ENCODE assay signal across 11 cellular contexts in the genomic region with DNA sequence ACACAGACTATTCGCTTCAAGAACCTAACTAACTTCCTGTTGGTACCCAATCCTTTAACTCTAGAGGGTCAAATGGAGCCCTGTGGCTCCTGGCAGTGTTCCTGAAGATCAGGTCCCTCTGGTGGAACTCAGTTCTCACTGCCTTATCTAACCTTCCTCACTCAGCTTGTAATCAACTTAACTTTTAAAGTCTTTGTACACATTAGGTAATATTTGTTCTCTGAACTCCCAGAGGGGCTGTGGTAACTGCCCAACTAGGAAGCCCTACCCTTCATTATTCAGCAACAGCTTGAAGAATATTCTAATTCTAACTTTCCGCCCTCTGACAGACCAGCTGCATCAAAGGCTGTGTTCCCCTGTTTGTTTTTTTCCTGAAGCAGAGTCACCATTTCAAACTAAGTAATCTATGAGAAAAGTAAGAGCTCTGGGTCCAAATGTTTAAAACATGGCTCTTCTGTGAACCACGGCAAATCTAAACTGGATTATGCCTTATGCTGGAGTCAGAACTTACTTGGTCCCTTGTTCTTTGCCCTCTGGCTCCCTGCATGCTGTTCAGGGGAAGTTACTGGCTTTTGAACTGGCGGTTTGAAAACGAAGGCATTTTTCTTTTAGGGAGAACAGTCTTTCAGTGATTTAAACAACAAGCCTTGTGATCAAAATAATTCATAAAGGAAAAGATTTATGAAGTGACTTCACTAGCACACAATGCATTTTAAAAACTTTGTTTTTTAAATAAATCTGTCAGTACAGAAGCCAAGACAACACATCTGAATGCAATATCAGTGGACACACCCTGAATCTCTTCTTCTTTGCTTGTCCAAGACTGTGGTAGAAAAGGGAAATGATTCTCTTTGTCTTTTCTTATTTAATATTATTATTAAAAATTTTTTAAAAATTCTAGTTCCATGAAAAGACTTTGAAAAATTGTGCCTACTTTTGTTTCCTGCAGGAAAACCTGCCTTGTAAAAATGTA.
DNase-seq lines count a peak whose midpoint lies in the region; ATAC-seq, FAIRE-seq and TF ChIP-seq lines count a peak whose summit lies in the region.
"Had no signal": no experiment of that assay in that cellular context is flagged by ENCODE, and none has a peak within 500 bp of the region (broad histone marks: within the 10 kb centered on the region; RNA-seq: fewer than 3 reads in every experiment).

No MANE protein-coding gene starts in this region.

- intact Hi-C loops in gastrocnemius medialis (cut with DNase I; ENCODE audit: low total_unique reads), result no loop called here
- intact Hi-C loops in adrenal gland (cut with DNase I), result no loop called here
- intact Hi-C loops in activated CD8-positive, alpha-beta T cell treated with anti-CD3 and anti-CD28 coated beads for 36 hours (cut with micrococcal nuclease), result no loop called here

- POLR2A ChIA-PET in activated CD8-positive, alpha-beta T cell treated with anti-CD3 and anti-CD28 coated beads for 36 hours (lab: Charles Lee), result no interaction called here

- in situ Hi-C loops in gastrocnemius medialis (cut with MboI; ENCODE audit: low sequenced_read_pairs in 4 of 4), result no loop called here

- no peak for TF ChIP-seq CTCF in brain (conservative IDR thresholded peaks at IDR 0.05)
- no peak for TF ChIP-seq CTCF in keratinocyte (optimal IDR thresholded peaks at IDR 0.05 in 1 of 3, IDR thresholded peaks at IDR 0.05 in 1 of 3, conservative IDR thresholded peaks at IDR 0.05 in 1 of 3; ENCODE audit: extremely low read depth in 1 of 3, insufficient read depth in 2 of 3, low read length in 3 of 3)
- TF ChIP-seq CTCF in gastrocnemius medialis (IDR thresholded peaks at IDR 0.05 in 4 of 5, conservative IDR thresholded peaks at IDR 0.05 in 1 of 5), result no peak
- TF ChIP-seq CTCF in adrenal gland (IDR thresholded peaks at IDR 0.05), result no peak
- TF ChIP-seq CTCF in activated CD8-positive, alpha-beta T cell treated with anti-CD3 and anti-CD28 coated beads for 36 hours (IDR thresholded peaks at IDR 0.05), result no peak

- no peaks in the 10 kb centered on the region for H3K9me3 ChIP-seq in keratinocyte (ENCODE audit: control insufficient read depth, low read depth, low read length)
- no peaks in the 10 kb centered on the region for H3K9me3 ChIP-seq in gastrocnemius medialis
- no peaks in the 10 kb centered on the region for H3K9me3 ChIP-seq in adrenal gland (replicated peaks in 1 of 3)

- WGBS in adrenal gland, 4 donors, result 71 to 75% (median 72%) methylated on average over 5 of the region's 5 CpGs

- no peaks in the 10 kb centered on the region for H3K27me3 ChIP-seq in keratinocyte (ENCODE audit: control insufficient read depth, extremely low read depth, insufficient read depth, low read length)
- no peaks in the 10 kb centered on the region for H3K27me3 ChIP-seq in gastrocnemius medialis
- no peaks in the 10 kb centered on the region for H3K27me3 ChIP-seq in adrenal gland

- peak overlapping the region; percentile 8 for H2AFZ ChIP-seq in keratinocyte (ENCODE audit: control insufficient read depth, low read length)

- H3K27ac ChIP-seq in keratinocyte (ENCODE audit: control insufficient read depth, insufficient read depth, low read length), result no peak overlapping the region
- H3K27ac ChIP-seq in gastrocnemius medialis, result peak overlapping the region; percentile 65 to 76 (median 68)
- peak overlapping the region in 1 of 5 donors; percentile 2 for H3K27ac ChIP-seq in adrenal gland

- H3K4me2 ChIP-seq in keratinocyte (ENCODE audit: control insufficient read depth, extremely low read depth, insufficient read depth, low read depth, low read length), result no peak overlapping the region

- no peak overlapping the region for H3K4me3 ChIP-seq in keratinocyte (ENCODE audit: control insufficient read depth in 2 of 3, extremely low read depth in 1 of 3, insufficient read depth in 2 of 3, low read depth in 1 of 3, low read length in 3 of 3)
- peak overlapping the region in 1 of 4 donors; percentile 8 for H3K4me3 ChIP-seq in gastrocnemius medialis
- H3K4me3 ChIP-seq in adrenal gland, result peak overlapping the region in 1 of 4 donors; percentile 43

- no peaks in the 10 kb centered on the region for H3K9me1 ChIP-seq in keratinocyte (ENCODE audit: control insufficient read depth, extremely low read depth, insufficient read depth, low read length)

- dilution Hi-C loops in keratinocyte (cut with MboI; ENCODE audit: extremely low pct_ligation_motif_present, low sequenced_read_pairs), result no loop called here

- peak; percentile 88 to 89 for ATAC-seq in gastrocnemius medialis
- no peak for ATAC-seq in activated CD8-positive, alpha-beta T cell treated with anti-CD3 and anti-CD28 coated beads for 36 hours

- H3K27me3 Mint-ChIP-seq in brain, result no peaks in the 10 kb centered on the region
- H3K27me3 Mint-ChIP-seq in activated CD8-positive, alpha-beta T cell treated with anti-CD3 and anti-CD28 coated beads for 36 hours, result no peaks in the 10 kb centered on the region

- CTCF ChIA-PET in activated CD8-positive, alpha-beta T cell treated with anti-CD3 and anti-CD28 coated beads for 36 hours (lab: Charles Lee), result no interaction called here

- H3K27ac Mint-ChIP-seq in brain, result peak overlapping the region; percentile 62 to 94 (median 79)
- H3K27ac Mint-ChIP-seq in activated CD8-positive, alpha-beta T cell treated with anti-CD3 and anti-CD28 coated beads for 36 hours, result no peak overlapping the region
- H3K27ac Mint-ChIP-seq: activated naive CD4-positive, alpha-beta T cell treated with anti-CD3 and anti-CD28 coated beads for 36 hours had no signal

- H3K36me3 ChIP-seq in keratinocyte (ENCODE audit: control insufficient read depth in 2 of 2, extremely low read depth in 1 of 2, insufficient read depth in 2 of 2, low read length in 2 of 2), result no peaks in the 10 kb centered on the region
- H3K36me3 ChIP-seq in gastrocnemius medialis, result no peaks in the 10 kb centered on the region
- no peaks in the 10 kb centered on the region for H3K36me3 ChIP-seq in adrenal gland (replicated peaks in 1 of 2)

- H3K9me3 Mint-ChIP-seq in brain, result peaks cover 7 to 27% (median 20%) of the 10 kb centered on the region in 5 experiments
- H3K9me3 Mint-ChIP-seq in activated CD8-positive, alpha-beta T cell treated with anti-CD3 and anti-CD28 coated beads for 36 hours, result peaks cover 5% of the 10 kb centered on the region

- peaks cover 11% of the 10 kb centered on the region for H3K36me3 Mint-ChIP-seq in brain
- H3K36me3 Mint-ChIP-seq in activated CD8-positive, alpha-beta T cell treated with anti-CD3 and anti-CD28 coated beads for 36 hours (ENCODE audit: low read depth), result peaks cover 9% of the 10 kb centered on the region

- H3K4me1 ChIP-seq in keratinocyte (ENCODE audit: control insufficient read depth, extremely low read depth, insufficient read depth, low read length) (peaks cover 2% of the 10 kb centered on the region), gastrocnemius medialis (peaks cover 11 to 15% of the 10 kb centered on the region in 2 donors), adrenal gland (replicated peaks in 1 of 2) (peaks cover 8 to 17% of the 10 kb centered on the region in 2 donors)

- no peak overlapping the region for H3K9ac ChIP-seq in keratinocyte (ENCODE audit: control insufficient read depth, extremely low read depth, insufficient read depth, low read length)

- FAIRE-seq in keratinocyte (lab: Jason Lieb, UNC), result no peak

- DNase-seq in DMS 273 treated with DMSO at 0.1 percent for 48 hours (lab: John Stamatoyannopoulos, UW) (peak; percentile 49), keratinocyte (ENCODE audit: low read depth, low spot score) (no peak), gastrocnemius medialis (peak; percentile 13 to 21), adrenal gland (no peak)
- no peak for DNase-seq in stimulated activated CD4-positive, alpha-beta T cell treated with anti-CD3 and anti-CD28 coated beads, Interleukin-2, amount 100 ng/mL, for 48 hours
- no peak for DNase-seq in effector CD4-positive, alpha-beta T cell
- no peak for DNase-seq in activated CD8-positive, alpha-beta T cell treated with anti-CD3 and anti-CD28 coated beads for 36 hours
- DNase-seq: activated naive CD4-positive, alpha-beta T cell treated with anti-CD3 and anti-CD28 coated beads for 36 hours; RPMI8226; stimulated activated CD4-positive, alpha-beta T cell treated with anti-CD3 and anti-CD28 coated beads, Interleukin-4, amount 100 ng/mL, for 4 hours had no signal

- peak overlapping the region in 3 of 5 experiments; percentile 1 to 64 (median 3) for H3K4me3 Mint-ChIP-seq in brain
- H3K4me3 Mint-ChIP-seq in activated CD8-positive, alpha-beta T cell treated with anti-CD3 and anti-CD28 coated beads for 36 hours, result no peak overlapping the region
- H3K4me3 Mint-ChIP-seq: activated naive CD4-positive, alpha-beta T cell treated with anti-CD3 and anti-CD28 coated beads for 36 hours had no signal

- H4K20me1 ChIP-seq in keratinocyte (ENCODE audit: control insufficient read depth, extremely low read depth, insufficient read depth, low read length), result no peaks in the 10 kb centered on the region

- peaks cover 23% of the 10 kb centered on the region for H3K4me1 Mint-ChIP-seq in brain
- no peaks in the 10 kb centered on the region for H3K4me1 Mint-ChIP-seq in activated CD8-positive, alpha-beta T cell treated with anti-CD3 and anti-CD28 coated beads for 36 hours (ENCODE audit: low read depth)

- TF ChIP-seq POLR2A in gastrocnemius medialis (IDR thresholded peaks at IDR 0.05) (peak in 1 of 2 donors; percentile 22), adrenal gland (IDR thresholded peaks at IDR 0.05) (no peak)

- no peaks in the 10 kb centered on the region for H3K79me2 ChIP-seq in keratinocyte (ENCODE audit: control insufficient read depth, insufficient read depth, low read length)

Comparison
In these comparisons a context has a peak if more than half of its experiments do, and no peak if none do; other contexts are left out.
1. DNase-seq: peak in DMS 273 treated with DMSO at 0.1 percent for 48 hours (single experiment) and gastrocnemius medialis (2 of 2); none in keratinocyte (single experiment), stimulated activated CD4-positive, alpha-beta T cell treated with anti-CD3 and anti-CD28 coated beads, Interleukin-2, amount 100 ng/mL, for 48 hours (0 of 2), effector CD4-positive, alpha-beta T cell (single experiment), adrenal gland (0 of 7) and activated CD8-positive, alpha-beta T cell treated with anti-CD3 and anti-CD28 coated beads for 36 hours (single experiment).